ENCODE assay signal across 19 cellular contexts in genomic region chr4:112276113-112276512, GRCh38.
"Had no signal": no experiment of that assay in that cellular context is flagged by ENCODE, and none has a peak within 500 bp of the region (broad histone marks: within the 10 kb centered on the region; RNA-seq: fewer than 3 reads in every experiment).

No MANE protein-coding gene starts in this region.

- H3K27ac Mint-ChIP-seq: effector memory CD8-positive, alpha-beta T cell; neural progenitor cell; progenitor cell of endocrine pancreas; WTC11 had no signal

- H3K9me3 ChIP-seq: body of pancreas, esophagus squamous epithelium, mucosa of descending colon, right atrium auricular region, stomach had no signal

- H3K4me1 Mint-ChIP-seq: neural progenitor cell had no signal

- H3K9me3 Mint-ChIP-seq: effector memory CD8-positive, alpha-beta T cell; naive thymus-derived CD4-positive, alpha-beta T cell had no signal

- H3K36me3 ChIP-seq: neural progenitor cell, right atrium auricular region had no signal

- H3K27me3 ChIP-seq: body of pancreas, esophagus squamous epithelium, neural progenitor cell, right atrium auricular region, stomach had no signal

- H3K4me3 ChIP-seq: body of pancreas, esophagus squamous epithelium, mucosa of descending colon, neural progenitor cell, right atrium auricular region, SK-N-MC, stomach had no signal

- DNase-seq: activated CD4-positive, alpha-beta T cell treated with anti-CD3 and anti-CD28 coated beads for 4 hours; activated CD8-positive, alpha-beta memory T cell treated with anti-CD3 and anti-CD28 coated beads for 24 hours; activated CD8-positive, alpha-beta memory T cell treated with anti-CD3 and anti-CD28 coated beads, Interleukin-2, amount 50 U/mL, for 48 hours; activated naive CD4-positive, alpha-beta T cell treated with Interleukin-2 at 50 U/mL for 16 hours; body of pancreas; caudate nucleus; effector memory CD8-positive, alpha-beta T cell; esophagus squamous epithelium; mesenchymal stem cell; mucosa of descending colon; naive thymus-derived CD4-positive, alpha-beta T cell; stimulated activated CD4-positive, alpha-beta T cell treated with anti-CD3 and anti-CD28 coated beads, Interleukin-2, amount 100 ng/mL, for 24 hours; stomach; trophoblast cell had no signal

- H3K27ac ChIP-seq: body of pancreas, neural progenitor cell, SK-N-MC, stomach had no signal

- ATAC-seq: body of pancreas; effector memory CD8-positive, alpha-beta T cell; mucosa of descending colon; naive thymus-derived CD4-positive, alpha-beta T cell; WTC11 had no signal

- H3K27me3 Mint-ChIP-seq: effector memory CD8-positive, alpha-beta T cell; naive thymus-derived CD4-positive, alpha-beta T cell; progenitor cell of endocrine pancreas had no signal

- H3K4me3 Mint-ChIP-seq: effector memory CD8-positive, alpha-beta T cell; naive thymus-derived CD4-positive, alpha-beta T cell; neural progenitor cell; WTC11 had no signal

- H3K4me1 ChIP-seq: neural progenitor cell, right atrium auricular region had no signal
